Comparison of ENCODE assay signal across 17 cellular contexts in the genomic region with DNA sequence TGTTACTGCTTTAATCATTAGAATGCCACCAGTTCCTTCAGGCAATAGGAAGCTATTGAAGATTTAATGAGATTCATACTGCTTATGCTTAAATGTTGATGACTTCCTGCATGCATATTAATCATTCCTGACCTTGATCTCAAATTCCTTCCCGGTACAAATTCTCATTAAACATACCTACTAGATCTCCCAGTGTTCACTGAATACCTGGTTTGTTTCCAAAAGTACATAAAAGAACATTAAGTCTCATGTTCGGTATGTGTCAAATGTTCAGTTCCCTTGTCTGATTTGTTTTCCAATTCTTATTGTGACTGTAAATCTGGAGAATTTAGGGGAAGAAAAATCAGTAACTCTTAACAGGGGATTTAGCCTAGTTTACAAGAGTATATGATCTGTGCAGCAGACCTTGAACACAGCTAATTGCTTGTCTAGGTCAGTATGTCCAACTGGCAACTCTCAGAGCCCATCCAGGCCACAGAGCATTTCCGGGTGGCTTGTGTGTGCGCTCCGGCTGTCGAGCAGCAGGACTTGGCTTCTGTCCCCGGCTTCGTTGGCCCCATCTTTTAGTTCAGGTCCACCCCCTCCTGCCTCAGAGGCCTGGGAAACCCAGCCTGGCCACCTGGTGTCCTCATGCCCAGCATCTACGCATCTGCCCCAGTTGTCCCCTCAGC. TPM values are rescaled to one million over a fixed set of nuclear protein-coding genes. Genes with fewer than 3 reads are reported as not detected.
A peak's percentile ranks its signal among the peaks of the same experiment; 100 is the strongest.
DNase-seq lines count a peak whose midpoint lies in the region; ATAC-seq and TF ChIP-seq lines count a peak whose summit lies in the region.
"Had no signal": no experiment of that assay in that cellular context is flagged by ENCODE, and none has a peak within 500 bp of the region (broad histone marks: within the 10 kb centered on the region; RNA-seq: fewer than 3 reads in every experiment).

No MANE protein-coding gene starts in this region.

- H3K4me1 Mint-ChIP-seq in natural killer cell: peaks cover 26 to 33% of the 10 kb centered on the region in 2 donors

- no peak for ATAC-seq in natural killer cell
- ATAC-seq in HG03045 (IDR thresholded peaks at IDR 0.05; ENCODE audit: unreplicated experiment): no peak
- ATAC-seq in stimulated activated naive CD8-positive, alpha-beta T cell treated with anti-CD3 and anti-CD28 coated beads, Interleukin-15, Interleukin-2, amounts not matched to agents 100 U/mL and 50 U/mL, for 24 hours: no peak
- ATAC-seq in left lobe of liver: no peak
- ATAC-seq: SK-N-SH treated with all-trans-retinoic acid at 6 μM for 48 hours had no signal

- H3K4me2 ChIP-seq in Karpas-422 (ENCODE audit: low read depth, low read length, poor library complexity, severe bottlenecking): peak overlapping the region; percentile 56

- H4K20me1 ChIP-seq in Karpas-422 (ENCODE audit: insufficient read depth, low read depth, low read length): no peaks in the 10 kb centered on the region

- H3K36me3 ChIP-seq in Karpas-422 (ENCODE audit: insufficient read depth, low read length): no peaks in the 10 kb centered on the region
- H3K36me3 ChIP-seq: ascending aorta, heart right ventricle had no signal

- H3K9me2 ChIP-seq in Karpas-422 (replicated peaks; ENCODE audit: insufficient read depth, low read length): no peaks in the 10 kb centered on the region

- no peaks in the 10 kb centered on the region for H3K27me3 ChIP-seq in Karpas-422 (ENCODE audit: low read length)
- H3K27me3 ChIP-seq: ascending aorta, heart right ventricle had no signal

- peak overlapping the region; percentile 9; the same call in 1 of the 2 replicates for H3K4me3 ChIP-seq in Karpas-422 (ENCODE audit: low read length)
- H3K4me3 ChIP-seq: ascending aorta, heart right ventricle had no signal

- peak overlapping the region; percentile 55 for H3K9ac ChIP-seq in Karpas-422 (ENCODE audit: low read length)

- DNase-seq in DMS 273 treated with DMSO at 0.1 percent for 48 hours (lab: John Stamatoyannopoulos, UW): peak; percentile 61
- DNase-seq in Karpas-422: peak; percentile 46
- no peak for DNase-seq in natural killer cell
- DNase-seq in GM19240 (ENCODE audit: insufficient read length, low spot score): no peak
- no peak for DNase-seq in stimulated activated naive CD8-positive, alpha-beta T cell treated with anti-CD3 and anti-CD28 coated beads, Interleukin-15, Interleukin-2, amounts not matched to agents 100 U/mL and 50 U/mL, for 24 hours
- DNase-seq in left lobe of liver (ENCODE audit: low spot score): no peak
- DNase-seq: activated CD4-positive, CD25-positive, alpha-beta regulatory T cell; heart right ventricle; MM.1S; NK-92 treated with Interleukin-12 subunit alpha and Interleukin-12 subunit beta, amount 100 ng/mL, for 24 hours; stimulated activated CD4-positive, alpha-beta T cell treated with anti-CD3 and anti-CD28 coated beads, Interleukin-2, amount 100 ng/mL, for 48 hours; stimulated activated naive CD4-positive, alpha-beta T cell treated with Interleukin-2 at 50 U/mL for 16 hours had no signal

- peaks cover 28% of the 10 kb centered on the region for H3K4me1 ChIP-seq in Karpas-422 (ENCODE audit: low read length)
- H3K4me1 ChIP-seq: ascending aorta had no signal

- peak overlapping the region; percentile 71 for H3K4me3 Mint-ChIP-seq in natural killer cell

- H3K9me3 Mint-ChIP-seq in natural killer cell: no peaks in the 10 kb centered on the region

- H2AFZ ChIP-seq in Karpas-422 (ENCODE audit: low read length): peak overlapping the region; percentile 14; the same call in 1 of the 2 replicates

- H3K27ac ChIP-seq in Karpas-422 (ENCODE audit: low read length) (peak overlapping the region; percentile 84), VCaP (peak overlapping the region; percentile 61)
- H3K27ac ChIP-seq: ascending aorta, heart right ventricle had no signal

- no peaks in the 10 kb centered on the region for H3K9me3 ChIP-seq in Karpas-422 (ENCODE audit: low read length)
- H3K9me3 ChIP-seq: ascending aorta, heart right ventricle had no signal

- H3K27me3 Mint-ChIP-seq in natural killer cell (ENCODE audit: low read depth in 2 of 2): no peaks in the 10 kb centered on the region
- H3K27me3 Mint-ChIP-seq: progenitor cell of endocrine pancreas had no signal

- no peak for TF ChIP-seq CTCF in VCaP (conservative IDR thresholded peaks at IDR 0.05)
- TF ChIP-seq CTCF in natural killer cell (IDR thresholded peaks at IDR 0.05): no peak

- intact Hi-C loops in natural killer cell (cut with micrococcal nuclease): no loop called here

- no peaks in the 10 kb centered on the region for H3K36me3 Mint-ChIP-seq in natural killer cell

- H3K79me2 ChIP-seq in Karpas-422 (ENCODE audit: low read length): no peaks in the 10 kb centered on the region

- peak overlapping the region in 1 of 2 donors; percentile 68 for H3K27ac Mint-ChIP-seq in natural killer cell
- H3K27ac Mint-ChIP-seq: progenitor cell of endocrine pancreas had no signal

RNA-seq across cellular contexts. Expression of a gene that starts 13.1 kb away (rescaled TPM):
- total RNA-seq in Karpas-422 (2014; rRNA removed; shearing (Covaris generic); ENCODE audit: low replicate concordance): 4.9 and 20.7 TPM in 2 replicates
- 1 to 10 TPM; 2.8 to 3.4 (median 3.2) TPM for total RNA-seq in natural killer cell
- total RNA-seq in left lobe of liver: 4.4 TPM
- total RNA-seq: ascending aorta had no signal

Comparison
In these comparisons a context has a peak if more than half of its experiments do, and no peak if none do; other contexts are left out.
1. DNase-seq: peak in DMS 273 treated with DMSO at 0.1 percent for 48 hours (single experiment) and Karpas-422 (single experiment); none in natural killer cell (single experiment), GM19240 (single experiment), stimulated activated naive CD8-positive, alpha-beta T cell treated with anti-CD3 and anti-CD28 coated beads, Interleukin-15, Interleukin-2, amounts not matched to agents 100 U/mL and 50 U/mL, for 24 hours (single experiment) and left lobe of liver (single experiment).